ENCODE assay signal across 13 cellular contexts in genomic region chr16:86680137-86680536, GRCh38.
DNase-seq lines count a peak whose midpoint lies in the region; FAIRE-seq and TF ChIP-seq lines count a peak whose summit lies in the region.
"Had no signal": no experiment of that assay in that cellular context is flagged by ENCODE, and none has a peak within 500 bp of the region (broad histone marks: within the 10 kb centered on the region; RNA-seq: fewer than 3 reads in every experiment).

No MANE protein-coding gene starts in this region.

- no peaks in the 10 kb centered on the region for H3K36me3 Mint-ChIP-seq in Caco-2 (ENCODE audit: insufficient read depth, unreplicated experiment)

- no peak overlapping the region for H3K4me3 ChIP-seq in cardiac fibroblast (replicated peaks in 1 of 2; ENCODE audit: low read depth in 2 of 2, low read length in 2 of 2)
- H3K4me3 ChIP-seq in Caco-2 (ENCODE audit: low read depth, low read length): no peak overlapping the region

- peak; percentile 51 for FAIRE-seq in HTR-8/SVneo (lab: Jason Lieb, UNC)

- H3K27me3 Mint-ChIP-seq in Caco-2 (ENCODE audit: insufficient read depth, unreplicated experiment): peaks cover 10% of the 10 kb centered on the region

- no peaks in the 10 kb centered on the region for H3K27me3 ChIP-seq in Caco-2 (replicated peaks; ENCODE audit: control insufficient read depth, insufficient read depth, low read length)

- CTCF ChIA-PET in Caco-2 (lab: Charles Lee): no interaction called here

- peaks cover 6% of the 10 kb centered on the region; the same call in 1 of the 2 replicates for H3K9me3 ChIP-seq in Caco-2

- no TSS peak for BruUV-seq in Caco-2 (replicated peaks; lab: Mats Ljungman, UMichigan)

- H3K4me1 Mint-ChIP-seq in Caco-2 (ENCODE audit: low read depth, unreplicated experiment): no peaks in the 10 kb centered on the region
- H3K4me1 Mint-ChIP-seq: activated CD4-positive, alpha-beta T cell treated with anti-CD3 and anti-CD28 coated beads, Interleukin-2, amount 10 ng/mL, durations not matched to agents 7 days and 5 days had no signal

- TF ChIP-seq CTCF in cardiac fibroblast (IDR thresholded peaks at IDR 0.05; ENCODE audit: low read depth, low read length) (no peak), Caco-2 (IDR thresholded peaks at IDR 0.05; ENCODE audit: insufficient read depth in 1 of 2, low read depth in 1 of 2, low read length in 1 of 2, severe bottlenecking in 1 of 2, unreplicated experiment in 1 of 2) (no peak)

- intact Hi-C loops in Caco-2 (cut with micrococcal nuclease; ENCODE audit: unreplicated experiment): no loop called here

- no peak overlapping the region for H3K27ac Mint-ChIP-seq in Caco-2 (ENCODE audit: unreplicated experiment)
- H3K27ac Mint-ChIP-seq: activated CD4-positive, alpha-beta T cell treated with anti-CD3 and anti-CD28 coated beads, Interleukin-2, amount 10 ng/mL, durations not matched to agents 7 days and 5 days; naive thymus-derived CD4-positive, alpha-beta T cell had no signal

- H3K4me3 Mint-ChIP-seq in Caco-2 (ENCODE audit: unreplicated experiment): no peak overlapping the region
- H3K4me3 Mint-ChIP-seq: activated CD4-positive, alpha-beta T cell treated with anti-CD3 and anti-CD28 coated beads, Interleukin-2, amount 10 ng/mL, durations not matched to agents 7 days and 5 days; naive thymus-derived CD4-positive, alpha-beta T cell had no signal

- H3K36me3 ChIP-seq in Caco-2 (ENCODE audit: control insufficient read depth, insufficient read depth, low read length): no peaks in the 10 kb centered on the region

- peak; percentile 46 for DNase-seq in HTR-8/SVneo (ENCODE audit: insufficient read length, low spot score)
- DNase-seq in cardiac fibroblast (ENCODE audit: low read depth in 2 of 2): peak; percentile 77 to 95
- DNase-seq in hepatic stellate cell (ENCODE audit: low spot score): peak; percentile 80
- peak; percentile 22 for DNase-seq in ureter (ENCODE audit: low spot score)
- DNase-seq in Caco-2: no peak
- no peak for DNase-seq in NCI-H748 (lab: John Stamatoyannopoulos, UW; ENCODE audit: unreplicated experiment)
- no peak for DNase-seq in CD1c-positive myeloid dendritic cell (ENCODE audit: extremely low spot score)
- DNase-seq: activated CD4-positive, alpha-beta T cell treated with anti-CD3 and anti-CD28 coated beads, Interleukin-2, amount 10 ng/mL, durations not matched to agents 7 days and 5 days; activated effector memory CD4-positive, alpha-beta T cell treated with Interleukin-2 at 50 U/mL for 16 hours; effector memory CD4-positive, alpha-beta T cell; naive thymus-derived CD4-positive, alpha-beta T cell; NCI-H526 treated with DMSO at 0.1 percent for 48 hours; stimulated activated CD4-positive, alpha-beta T cell treated with anti-CD3 and anti-CD28 coated beads, Interleukin-15, amount 100 ng/mL, for 24 hours had no signal

- POLR2A ChIA-PET in Caco-2 (lab: Charles Lee): no interaction called here

- H3K9me3 Mint-ChIP-seq in Caco-2 (ENCODE audit: unreplicated experiment): no peaks in the 10 kb centered on the region
- H3K9me3 Mint-ChIP-seq: activated CD4-positive, alpha-beta T cell treated with anti-CD3 and anti-CD28 coated beads, Interleukin-2, amount 10 ng/mL, durations not matched to agents 7 days and 5 days had no signal

- H3K4me1 ChIP-seq in Caco-2: no peaks in the 10 kb centered on the region

Comparison
In these comparisons a context has a peak if more than half of its experiments do, and no peak if none do; other contexts are left out.
1. DNase-seq: peak in HTR-8/SVneo (single experiment), cardiac fibroblast (2 of 2), hepatic stellate cell (single experiment) and ureter (single experiment); none in Caco-2 (0 of 2), NCI-H748 (single experiment) and CD1c-positive myeloid dendritic cell (single experiment).